In the genomic region with DNA sequence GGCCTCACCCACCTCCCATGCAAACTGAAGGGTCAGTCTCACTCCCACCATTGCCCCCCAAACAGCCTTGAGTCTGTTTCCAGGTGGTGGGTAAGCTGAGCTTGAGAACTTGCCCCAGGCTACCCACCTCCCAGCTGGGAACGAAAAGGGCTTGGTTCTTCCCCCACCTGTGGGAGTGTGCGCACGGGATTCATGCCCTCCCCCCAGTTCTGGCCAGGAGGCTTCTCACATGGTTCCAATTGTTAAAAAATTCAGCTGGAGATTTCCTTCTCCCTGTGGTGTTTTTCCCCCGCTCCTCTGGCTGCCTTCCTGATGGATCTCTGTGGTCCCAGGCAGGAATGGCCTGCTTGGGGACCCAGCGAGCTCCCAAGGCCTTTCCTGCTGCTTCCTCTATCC, we compare ENCODE assay signal across 22 cellular contexts.
DNase-seq lines count a peak whose midpoint lies in the region; ATAC-seq and TF ChIP-seq lines count a peak whose summit lies in the region.
"Had no signal": no experiment of that assay in that cellular context is flagged by ENCODE, and none has a peak within 500 bp of the region (broad histone marks: within the 10 kb centered on the region; RNA-seq: fewer than 3 reads in every experiment).

No MANE protein-coding gene starts in this region.

- no peaks in the 10 kb centered on the region for H3K79me2 ChIP-seq in HCT116 (ENCODE audit: insufficient read depth, low read length)
- H3K79me2 ChIP-seq: parathyroid adenoma had no signal

- ATAC-seq in HCT116: no peak
- ATAC-seq in heart right ventricle: peak in 5 of 8 donors; percentile 43 to 66 (median 53)
- peak; percentile 55 for ATAC-seq in sciatic nerve
- no peak for ATAC-seq in GM21528 (IDR thresholded peaks at IDR 0.05; ENCODE audit: low FRiP score, unreplicated experiment)
- ATAC-seq in left lung: no peak
- ATAC-seq: natural killer cell treated with Interleukin-12 subunit alpha and Interleukin-12 subunit beta and Interleukin-15 and Interleukin-18, amount 100 ng/mL, for 72 hours had no signal

- 42 to 45% methylated on average over 5 of the region's 5 CpGs for WGBS in heart right ventricle, 2 donors

- no peak for DNase-seq in HCT116 (ENCODE audit: low read depth, low spot score)
- DNase-seq in NT2/D1 (ENCODE audit: low read depth, low spot score): peak; percentile 23
- DNase-seq in heart right ventricle: peak in 1 of 2 donors; percentile 8
- no peak for DNase-seq in sciatic nerve (ENCODE audit: low spot score)
- no peak for DNase-seq in HUDEP-2 (lab: John Stamatoyannopoulos, UW; ENCODE audit: unreplicated experiment in 76 of 76)
- no peak for DNase-seq in left lung
- DNase-seq: activated CD4-positive, alpha-beta T cell treated with anti-CD3 and anti-CD28 coated beads, Interleukin-2, amount 50 U/mL, for 4 hours; activated CD8-positive, alpha-beta memory T cell treated with anti-CD3 and anti-CD28 coated beads, Interleukin-2, amount 50 U/mL, for 48 hours; activated effector memory CD4-positive, alpha-beta T cell treated with Interleukin-2 at 50 U/mL for 16 hours; brain microvascular endothelial cell; DND-41; MG63; midbrain; NCI-H1436; NCI-H2171; NCI-H774; stimulated activated naive CD4-positive, alpha-beta T cell treated with Interleukin-2 at 50 U/mL for 16 hours had no signal

- no TSS peak for BruUV-seq in HCT116 (replicated peaks; lab: Mats Ljungman, UMichigan)

- RAD21 ChIA-PET in HCT116 (lab: Charles Lee; ENCODE audit: low non-redundant PET in 1 of 2, low total read pairs in 2 of 2, uncharacterized antibody in 2 of 2, unreplicated experiment in 2 of 2): no interaction called here

- H3K27ac ChIP-seq in HCT116 (ENCODE audit: low read depth, low read length) (no peak overlapping the region), heart right ventricle (peak overlapping the region in 8 of 10 donors; percentile 10 to 78 (median 60)), left lung (no peak overlapping the region)
- H3K27ac ChIP-seq: brain microvascular endothelial cell, coronary artery, parathyroid adenoma, SJSA1 had no signal

- H2AFZ ChIP-seq in HCT116 (ENCODE audit: low read depth, low read length, poor library complexity, severe bottlenecking): no peak overlapping the region
- H2AFZ ChIP-seq: parathyroid adenoma had no signal

- POLR2A ChIA-PET in HCT116 (lab: Charles Lee): no interaction called here

- TF ChIP-seq POLR2A in HCT116 (IDR thresholded peaks at IDR 0.05; ENCODE audit: borderline replicate concordance, extremely low read depth, insufficient read depth, insufficient read length): no peak

- H3K27me3 ChIP-seq in HCT116 (ENCODE audit: insufficient read depth, low read length): peaks cover 2% of the 10 kb centered on the region; the same call in 1 of the 2 replicates
- H3K27me3 ChIP-seq in NT2/D1 (ENCODE audit: insufficient read depth, insufficient read length): no peaks in the 10 kb centered on the region
- H3K27me3 ChIP-seq in heart right ventricle: no peaks in the 10 kb centered on the region
- H3K27me3 ChIP-seq in left lung: no peaks in the 10 kb centered on the region
- H3K27me3 ChIP-seq: brain microvascular endothelial cell, MG63, SJSA1 had no signal

- H3K36me3 ChIP-seq in HCT116 (ENCODE audit: control insufficient read depth in 1 of 2, insufficient read depth in 2 of 2, low read length in 2 of 2): no peaks in the 10 kb centered on the region
- no peaks in the 10 kb centered on the region for H3K36me3 ChIP-seq in NT2/D1 (ENCODE audit: insufficient read depth, insufficient read length, low read length)
- H3K36me3 ChIP-seq in heart right ventricle: no peaks in the 10 kb centered on the region
- no peaks in the 10 kb centered on the region for H3K36me3 ChIP-seq in left lung
- H3K36me3 ChIP-seq: brain microvascular endothelial cell, MG63, SJSA1 had no signal

- TF ChIP-seq RAD21 in HCT116 (IDR thresholded peaks at IDR 0.05; ENCODE audit: low read depth): no peak

- TF ChIP-seq CTCF in HCT116 (IDR thresholded peaks at IDR 0.05 in 2 of 3, conservative IDR thresholded peaks at IDR 0.05 in 1 of 3; ENCODE audit: borderline replicate concordance in 1 of 3, insufficient read depth in 1 of 3, low read depth in 2 of 3, low read length in 2 of 3) (no peak), heart right ventricle (IDR thresholded peaks at IDR 0.05) (no peak), left lung (IDR thresholded peaks at IDR 0.05) (no peak)

- no peaks in the 10 kb centered on the region for H4K20me1 ChIP-seq in HCT116 (ENCODE audit: insufficient read depth)

- CTCF ChIA-PET in HCT116 (lab: Charles Lee): interaction anchor here (0.9 to 1.8 kb wide), 2 partner anchors 221 to 289 kb away, joined by 3 to 5 read pairs; no protein-coding TSS in a partner anchor

- H3K4me2 ChIP-seq in HCT116 (ENCODE audit: low read length): peak overlapping the region; percentile 15; the same call in 1 of the 2 replicates

- H3K9me3 ChIP-seq in HCT116 (ENCODE audit: control insufficient read depth in 1 of 2, insufficient read depth in 1 of 2, low read depth in 1 of 2, low read length in 2 of 2): no peaks in the 10 kb centered on the region
- peaks cover 44% of the 10 kb centered on the region for H3K9me3 ChIP-seq in NT2/D1 (ENCODE audit: insufficient read depth, low read length)
- H3K9me3 ChIP-seq in heart right ventricle: peaks cover 0 to 26% (median 0%) of the 10 kb centered on the region in 11 donors
- H3K9me3 ChIP-seq in left lung: peaks cover 0 to 7% of the 10 kb centered on the region in 2 donors
- H3K9me3 ChIP-seq: SJSA1 had no signal

- H3K9ac ChIP-seq in HCT116 (ENCODE audit: low read length) (no peak overlapping the region), NT2/D1 (ENCODE audit: insufficient read length, low read depth) (no peak overlapping the region)
- H3K9ac ChIP-seq: parathyroid adenoma had no signal

- no peak overlapping the region for H3K4me3 ChIP-seq in HCT116 (replicated peaks in 1 of 2; ENCODE audit: low read depth in 1 of 2, low read length in 2 of 2)
- no peak overlapping the region for H3K4me3 ChIP-seq in NT2/D1 (ENCODE audit: insufficient read length, low read depth)
- H3K4me3 ChIP-seq in heart right ventricle: no peak overlapping the region
- H3K4me3 ChIP-seq in left lung: no peak overlapping the region
- H3K4me3 ChIP-seq: coronary artery, MG63, SJSA1 had no signal

- intact Hi-C loops in HCT116 (cut with micrococcal nuclease) (no loop called here), heart right ventricle (cut with DNase I) (loop anchor here in 8 of 10 donors (5.0 to 10.0 kb wide), 6 partner anchors 76 to 289 kb away; a partner anchor contains a TSS), sciatic nerve (cut with DNase I) (no loop called here), left lung (cut with DNase I) (loop anchor here (10.0 kb wide), 1 partner anchor 216 kb away; no protein-coding TSS in a partner anchor)

- peaks cover 0 to 6% of the 10 kb centered on the region in 2 experiments; a peak in 2 of 4 replicates for H3K4me1 ChIP-seq in HCT116 (ENCODE audit: control insufficient read depth in 1 of 2, insufficient read depth in 2 of 2, low read length in 2 of 2)
- H3K4me1 ChIP-seq in NT2/D1 (ENCODE audit: insufficient read depth, insufficient read length): no peaks in the 10 kb centered on the region
- H3K4me1 ChIP-seq in heart right ventricle: peaks cover 0 to 24% (median 6%) of the 10 kb centered on the region in 9 donors
- peaks cover 0 to 6% of the 10 kb centered on the region in 2 donors for H3K4me1 ChIP-seq in left lung
- H3K4me1 ChIP-seq: parathyroid adenoma, SJSA1 had no signal

- no peaks in the 10 kb centered on the region for H3K9me2 ChIP-seq in HCT116 (ENCODE audit: insufficient read depth)

TF ChIP-seq in HCT116, 20 proteins besides CTCF, POLR2A, EP300 and RAD21:
- no peak for TF ChIP-seq CBX3 (IDR thresholded peaks at IDR 0.05; ENCODE audit: low read depth)
- peak; percentile 19; the same call in 1 of the 2 replicates for TF ChIP-seq ZFX (IDR thresholded peaks at IDR 0.05)

Comparison
In these comparisons a context has a peak if more than half of its experiments do, and no peak if none do; other contexts are left out.
1. ATAC-seq: peak in heart right ventricle (5 of 8) and sciatic nerve (single experiment); none in HCT116 (single experiment), GM21528 (single experiment) and left lung (single experiment).
2. H3K27ac ChIP-seq: peak in heart right ventricle (8 of 10); none in HCT116 (single experiment) and left lung (0 of 2).
3. intact Hi-C loops: an anchor here in heart right ventricle (5.0 to 10.0 kb wide) and left lung (10.0 kb wide); none called in HCT116 and sciatic nerve.